15 cellular contexts compared by ENCODE assay signal in the genomic region with DNA sequence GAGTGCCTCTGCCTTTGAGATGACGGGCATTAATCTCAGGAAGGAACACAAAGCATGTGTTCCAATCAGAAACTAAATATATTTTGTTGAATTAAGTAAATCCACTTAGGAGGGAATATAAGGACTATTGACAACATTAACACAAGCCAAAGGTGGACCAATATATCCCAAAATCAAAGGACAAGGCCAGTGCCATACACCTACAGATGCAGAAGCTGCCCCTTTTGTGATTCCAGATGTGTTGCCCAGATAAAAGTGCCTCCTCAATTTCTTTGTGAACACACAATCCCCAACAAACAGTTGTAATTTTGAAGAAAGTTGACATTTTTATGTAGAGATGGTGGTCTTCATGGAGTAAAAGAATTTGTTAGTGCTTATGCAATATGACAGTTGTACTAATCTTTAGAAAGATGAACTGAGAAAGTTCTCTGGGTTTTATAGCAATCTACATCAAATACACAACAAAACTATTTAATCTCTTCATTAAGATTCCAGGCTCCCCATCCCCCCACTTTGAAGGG. TPM values are rescaled to one million over a fixed set of nuclear protein-coding genes. Genes with fewer than 3 reads are reported as not detected.
A peak's percentile ranks its signal among the peaks of the same experiment; 100 is the strongest.
DNase-seq lines count a peak whose midpoint lies in the region; ATAC-seq and TF ChIP-seq lines count a peak whose summit lies in the region.
"Had no signal": no experiment of that assay in that cellular context is flagged by ENCODE, and none has a peak within 500 bp of the region (broad histone marks: within the 10 kb centered on the region; RNA-seq: fewer than 3 reads in every experiment).

No MANE protein-coding gene starts in this region.

- no peaks in the 10 kb centered on the region for H3K27me3 ChIP-seq in GM23338 (ENCODE audit: insufficient read depth)
- no peaks in the 10 kb centered on the region for H3K27me3 ChIP-seq in neutrophil
- H3K27me3 ChIP-seq in PC-9 (ENCODE audit: insufficient read depth, low read depth), result no peaks in the 10 kb centered on the region

- POLR2A ChIA-PET in activated CD8-positive, alpha-beta T cell treated with anti-CD3 and anti-CD28 coated beads for 36 hours (lab: Charles Lee), result interaction anchor here (0.7 to 1.3 kb wide), 6 partner anchors 9 to 36 kb away, joined by 3 to 5 read pairs (median 3); partner anchors contain the start of gene PTCD3
- POLR2A ChIA-PET in activated CD8-positive, alpha-beta T cell treated with anti-CD3 and anti-CD28 coated beads, Interleukin-2, amount 10 ng/mL, durations not matched to agents 7 days and 5 days (lab: Charles Lee), result interaction anchor here (0.6 kb wide), 1 partner anchor 11 kb away, joined by 3 read pairs; no protein-coding TSS in a partner anchor
- POLR2A ChIA-PET in PC-9 (lab: Charles Lee; ENCODE audit: unreplicated experiment), result no interaction called here

- H3K9me2 ChIP-seq in GM23338 (ENCODE audit: insufficient read depth) (no peaks in the 10 kb centered on the region), PC-9 (ENCODE audit: insufficient read depth) (no peaks in the 10 kb centered on the region)

- H3K79me2 ChIP-seq in GM23338 (replicated peaks; ENCODE audit: insufficient read depth), result no peaks in the 10 kb centered on the region
- no peaks in the 10 kb centered on the region for H3K79me2 ChIP-seq in PC-9 (ENCODE audit: low read depth)

- H3K27ac ChIP-seq in GM23338 (ENCODE audit: low read depth) (no peak overlapping the region), neutrophil (peak overlapping the region; percentile 35), PC-9 (no peak overlapping the region)

- no peaks in the 10 kb centered on the region for H3K27me3 Mint-ChIP-seq in activated CD8-positive, alpha-beta T cell treated with anti-CD3 and anti-CD28 coated beads for 36 hours
- H3K27me3 Mint-ChIP-seq in activated CD8-positive, alpha-beta T cell treated with anti-CD3 and anti-CD28 coated beads, Interleukin-2, amount 10 ng/mL, durations not matched to agents 7 days and 5 days (ENCODE audit: low read depth), result no peaks in the 10 kb centered on the region
- H3K27me3 Mint-ChIP-seq in GM23338 (ENCODE audit: insufficient read depth, low read depth, poor library complexity), result peaks cover 15% of the 10 kb centered on the region
- no peaks in the 10 kb centered on the region for H3K27me3 Mint-ChIP-seq in activated naive CD8-positive, alpha-beta T cell treated with anti-CD3 and anti-CD28 coated beads for 36 hours

- H3K4me2 ChIP-seq in GM23338 (no peak overlapping the region), PC-9 (no peak overlapping the region)

- H3K4me3 Mint-ChIP-seq in activated CD8-positive, alpha-beta T cell treated with anti-CD3 and anti-CD28 coated beads for 36 hours, result no peak overlapping the region
- no peak overlapping the region for H3K4me3 Mint-ChIP-seq in activated CD8-positive, alpha-beta T cell treated with anti-CD3 and anti-CD28 coated beads, Interleukin-2, amount 10 ng/mL, durations not matched to agents 7 days and 5 days
- H3K4me3 Mint-ChIP-seq in GM23338, result no peak overlapping the region
- H3K4me3 Mint-ChIP-seq in activated naive CD8-positive, alpha-beta T cell treated with anti-CD3 and anti-CD28 coated beads for 36 hours, result no peak overlapping the region

- H4K20me1 ChIP-seq in GM23338 (replicated peaks; ENCODE audit: insufficient read depth) (peaks cover 20% of the 10 kb centered on the region), PC-9 (ENCODE audit: insufficient read depth) (no peaks in the 10 kb centered on the region)

- intact Hi-C loops in activated CD8-positive, alpha-beta T cell treated with anti-CD3 and anti-CD28 coated beads for 36 hours (cut with micrococcal nuclease), result no loop called here
- intact Hi-C loops in PC-9 (cut with micrococcal nuclease; ENCODE audit: unreplicated experiment), result no loop called here

- no peak for DNase-seq in activated CD8-positive, alpha-beta T cell treated with anti-CD3 and anti-CD28 coated beads for 36 hours
- DNase-seq in activated CD8-positive, alpha-beta T cell treated with anti-CD3 and anti-CD28 coated beads, Interleukin-2, amount 10 ng/mL, durations not matched to agents 7 days and 5 days, result no peak
- DNase-seq in GM23338 (ENCODE audit: low spot score), result no peak
- no peak for DNase-seq in activated naive CD8-positive, alpha-beta T cell treated with anti-CD3 and anti-CD28 coated beads for 36 hours
- DNase-seq in omental fat pad (ENCODE audit: low spot score), result no peak
- DNase-seq in PC-9, result no peak
- no peak for DNase-seq in germinal center (ENCODE audit: low spot score)
- DNase-seq: DMS79 treated with DMSO at 0.1 percent for 48 hours, IMR-90, MM.1S, NCI-H1105, NCI-H1694, NCI-H524, SHP77 treated with DMSO at 0.1 percent for 48 hours had no signal

- H3K4me1 Mint-ChIP-seq in activated CD8-positive, alpha-beta T cell treated with anti-CD3 and anti-CD28 coated beads for 36 hours (ENCODE audit: low read depth), result peaks cover 16% of the 10 kb centered on the region
- H3K4me1 Mint-ChIP-seq in activated CD8-positive, alpha-beta T cell treated with anti-CD3 and anti-CD28 coated beads, Interleukin-2, amount 10 ng/mL, durations not matched to agents 7 days and 5 days (ENCODE audit: low read depth), result peaks cover 2% of the 10 kb centered on the region
- no peaks in the 10 kb centered on the region for H3K4me1 Mint-ChIP-seq in GM23338
- peaks cover 21% of the 10 kb centered on the region for H3K4me1 Mint-ChIP-seq in activated naive CD8-positive, alpha-beta T cell treated with anti-CD3 and anti-CD28 coated beads for 36 hours

- no peaks in the 10 kb centered on the region for H3K4me1 ChIP-seq in GM23338 (ENCODE audit: insufficient read depth)
- H3K4me1 ChIP-seq in neutrophil (ENCODE audit: control insufficient read depth in 1 of 2, insufficient read depth in 1 of 2, low read depth in 1 of 2, low read length in 1 of 2), result peaks cover 11% of the 10 kb centered on the region in 2 experiments
- no peaks in the 10 kb centered on the region for H3K4me1 ChIP-seq in PC-9 (replicated peaks; ENCODE audit: insufficient read depth)

- CTCF ChIA-PET in activated CD8-positive, alpha-beta T cell treated with anti-CD3 and anti-CD28 coated beads for 36 hours (lab: Charles Lee), result no interaction called here
- CTCF ChIA-PET in activated CD8-positive, alpha-beta T cell treated with anti-CD3 and anti-CD28 coated beads, Interleukin-2, amount 10 ng/mL, durations not matched to agents 7 days and 5 days (lab: Charles Lee), result no interaction called here
- CTCF ChIA-PET in PC-9 (lab: Charles Lee), result no interaction called here

- H2AFZ ChIP-seq in GM23338 (no peak overlapping the region), PC-9 (no peak overlapping the region)

- no peak for TF ChIP-seq CTCF in activated CD8-positive, alpha-beta T cell treated with anti-CD3 and anti-CD28 coated beads for 36 hours (IDR thresholded peaks at IDR 0.05)
- TF ChIP-seq CTCF in GM23338 (conservative IDR thresholded peaks at IDR 0.05; ENCODE audit: low read depth in 2 of 2) (no peak), neutrophil (IDR thresholded peaks at IDR 0.05) (no peak), omental fat pad (IDR thresholded peaks at IDR 0.05) (no peak), PC-9 (conservative IDR thresholded peaks at IDR 0.05) (no peak)

- H3K27ac Mint-ChIP-seq in activated CD8-positive, alpha-beta T cell treated with anti-CD3 and anti-CD28 coated beads for 36 hours, result peak overlapping the region; percentile 34
- no peak overlapping the region for H3K27ac Mint-ChIP-seq in activated CD8-positive, alpha-beta T cell treated with anti-CD3 and anti-CD28 coated beads, Interleukin-2, amount 10 ng/mL, durations not matched to agents 7 days and 5 days
- peak overlapping the region; percentile 41; the same call in 1 of the 2 replicates for H3K27ac Mint-ChIP-seq in GM23338
- H3K27ac Mint-ChIP-seq in activated naive CD8-positive, alpha-beta T cell treated with anti-CD3 and anti-CD28 coated beads for 36 hours, result peak overlapping the region; percentile 12

- BruUV-seq in PC-9 (replicated peaks; lab: Mats Ljungman, UMichigan), result no TSS peak

- no peak for ATAC-seq in activated CD8-positive, alpha-beta T cell treated with anti-CD3 and anti-CD28 coated beads for 36 hours
- ATAC-seq in activated CD8-positive, alpha-beta T cell treated with anti-CD3 and anti-CD28 coated beads, Interleukin-2, amount 10 ng/mL, durations not matched to agents 7 days and 5 days, result no peak
- ATAC-seq in GM23338 (no peak), omental fat pad (ENCODE audit: low FRiP score) (no peak)

- H3K9me3 ChIP-seq in neutrophil (no peaks in the 10 kb centered on the region), PC-9 (ENCODE audit: insufficient read depth, low read depth) (no peaks in the 10 kb centered on the region)

- H3K9me3 Mint-ChIP-seq in activated CD8-positive, alpha-beta T cell treated with anti-CD3 and anti-CD28 coated beads for 36 hours, result no peaks in the 10 kb centered on the region
- no peaks in the 10 kb centered on the region for H3K9me3 Mint-ChIP-seq in activated CD8-positive, alpha-beta T cell treated with anti-CD3 and anti-CD28 coated beads, Interleukin-2, amount 10 ng/mL, durations not matched to agents 7 days and 5 days (ENCODE audit: insufficient read depth)
- no peaks in the 10 kb centered on the region for H3K9me3 Mint-ChIP-seq in GM23338
- no peaks in the 10 kb centered on the region for H3K9me3 Mint-ChIP-seq in activated naive CD8-positive, alpha-beta T cell treated with anti-CD3 and anti-CD28 coated beads for 36 hours

- peaks cover 50% of the 10 kb centered on the region for H3K36me3 Mint-ChIP-seq in activated CD8-positive, alpha-beta T cell treated with anti-CD3 and anti-CD28 coated beads for 36 hours (ENCODE audit: low read depth)
- H3K36me3 Mint-ChIP-seq in activated CD8-positive, alpha-beta T cell treated with anti-CD3 and anti-CD28 coated beads, Interleukin-2, amount 10 ng/mL, durations not matched to agents 7 days and 5 days (ENCODE audit: low read depth), result peaks cover 71% of the 10 kb centered on the region
- peaks cover 75% of the 10 kb centered on the region for H3K36me3 Mint-ChIP-seq in GM23338 (ENCODE audit: low read depth)
- peaks cover 41% of the 10 kb centered on the region for H3K36me3 Mint-ChIP-seq in activated naive CD8-positive, alpha-beta T cell treated with anti-CD3 and anti-CD28 coated beads for 36 hours

- H3K36me3 ChIP-seq in GM23338 (ENCODE audit: insufficient read depth) (peaks cover 45% of the 10 kb centered on the region), neutrophil (peaks cover 89% of the 10 kb centered on the region), PC-9 (ENCODE audit: low read depth) (peaks cover 35% of the 10 kb centered on the region)

- H3K4me3 ChIP-seq in GM23338 (no peak overlapping the region), neutrophil (ENCODE audit: low read depth in 1 of 2, low read length in 1 of 2) (no peak overlapping the region), PC-9 (no peak overlapping the region)

- H3F3A ChIP-seq in GM23338 (replicated peaks; ENCODE audit: low read depth), result peaks cover 9% of the 10 kb centered on the region; the same call in 1 of the 2 replicates
- H3F3A ChIP-seq in PC-9 (ENCODE audit: insufficient read depth, low read depth), result peaks cover 50% of the 10 kb centered on the region

RNA-seq across cellular contexts. Expression of gene PTCD3, which starts 36.8 kb away (rescaled TPM):
- total RNA-seq in activated CD8-positive, alpha-beta T cell treated with anti-CD3 and anti-CD28 coated beads for 36 hours, result 100 to 1,000 TPM; 180 to 191 TPM
- 100 to 1,000 TPM; 136 to 139 TPM for total RNA-seq in activated CD8-positive, alpha-beta T cell treated with anti-CD3 and anti-CD28 coated beads, Interleukin-2, amount 10 ng/mL, durations not matched to agents 7 days and 5 days
- 147 and 223 TPM in 2 replicates for total RNA-seq in GM23338 (2014; rRNA removed; shearing (Covaris generic))
- 87.6 and 140 TPM in 2 replicates for polyA plus RNA-seq in GM23338 (2016; fragmentation: Nextera tagmentation; extraction: Ambion mirVana)
- total RNA-seq in activated naive CD8-positive, alpha-beta T cell treated with anti-CD3 and anti-CD28 coated beads for 36 hours, result 100 to 1,000 TPM; 161 to 162 TPM
- total RNA-seq in omental fat pad (10 to 100 TPM; 45.3 to 81.5 (median 63.3) TPM), PC-9 (2021) (64.5 and 82.7 TPM in 2 replicates)

RNA-seq across cellular contexts. Expression of gene POLR1A, which starts 37.1 kb away (rescaled TPM):
- total RNA-seq in activated CD8-positive, alpha-beta T cell treated with anti-CD3 and anti-CD28 coated beads for 36 hours, result 10 to 100 TPM; 41.8 to 42.1 TPM
- total RNA-seq in activated CD8-positive, alpha-beta T cell treated with anti-CD3 and anti-CD28 coated beads, Interleukin-2, amount 10 ng/mL, durations not matched to agents 7 days and 5 days, result 10 to 100 TPM; 40.8 to 41.5 TPM
- 33.4 and 43.2 TPM in 2 replicates for total RNA-seq in GM23338 (2014; rRNA removed; shearing (Covaris generic))
- polyA plus RNA-seq in GM23338 (2016; fragmentation: Nextera tagmentation; extraction: Ambion mirVana), result 13.8 and 16.9 TPM in 2 replicates
- 10 to 100 TPM; 56.0 to 56.6 TPM for total RNA-seq in activated naive CD8-positive, alpha-beta T cell treated with anti-CD3 and anti-CD28 coated beads for 36 hours
- total RNA-seq in omental fat pad (10 to 100 TPM; 17.5 to 56.3 (median 24.6) TPM), PC-9 (2021) (23.1 and 29.7 TPM in 2 replicates)

RNA-seq across cellular contexts. Expression of gene IMMT, which starts 52.5 kb away (rescaled TPM):
- 100 to 1,000 TPM; 143 to 144 TPM for total RNA-seq in activated CD8-positive, alpha-beta T cell treated with anti-CD3 and anti-CD28 coated beads for 36 hours
- 100 to 1,000 TPM; 126 to 132 TPM for total RNA-seq in activated CD8-positive, alpha-beta T cell treated with anti-CD3 and anti-CD28 coated beads, Interleukin-2, amount 10 ng/mL, durations not matched to agents 7 days and 5 days
- 83.1 and 96.7 TPM in 2 replicates for total RNA-seq in GM23338 (2014; rRNA removed; shearing (Covaris generic))
- 65.3 and 71.0 TPM in 2 replicates for polyA plus RNA-seq in GM23338 (2016; fragmentation: Nextera tagmentation; extraction: Ambion mirVana)
- total RNA-seq in activated naive CD8-positive, alpha-beta T cell treated with anti-CD3 and anti-CD28 coated beads for 36 hours, result 100 to 1,000 TPM; 154 to 163 TPM
- total RNA-seq in omental fat pad (10 to 100 TPM; 52.2 to 64.7 (median 58.7) TPM), PC-9 (2021) (108 and 114 TPM in 2 replicates)

RNA-seq across cellular contexts. Expression of gene MRPL35, which starts 56.5 kb away (rescaled TPM):
- 10 to 100 TPM; 86.8 to 87.0 TPM for total RNA-seq in activated CD8-positive, alpha-beta T cell treated with anti-CD3 and anti-CD28 coated beads for 36 hours
- 10 to 100 TPM; 55.7 to 58.4 TPM for total RNA-seq in activated CD8-positive, alpha-beta T cell treated with anti-CD3 and anti-CD28 coated beads, Interleukin-2, amount 10 ng/mL, durations not matched to agents 7 days and 5 days
- total RNA-seq in GM23338 (2014; rRNA removed; shearing (Covaris generic)), result 33.5 and 43.8 TPM in 2 replicates
- polyA plus RNA-seq in GM23338 (2016; fragmentation: Nextera tagmentation; extraction: Ambion mirVana), result 57.2 and 62.0 TPM in 2 replicates
- total RNA-seq in activated naive CD8-positive, alpha-beta T cell treated with anti-CD3 and anti-CD28 coated beads for 36 hours, result 100 to 1,000 TPM in 1 of 2 experiments, 10 to 100 TPM in 1; 93.9 to 105 TPM
- total RNA-seq in omental fat pad (10 to 100 TPM; 19.3 to 29.8 (median 23.2) TPM), PC-9 (2021) (25.2 and 28.1 TPM in 2 replicates)
